8 cellular contexts compared by ENCODE assay signal in the genomic region with DNA sequence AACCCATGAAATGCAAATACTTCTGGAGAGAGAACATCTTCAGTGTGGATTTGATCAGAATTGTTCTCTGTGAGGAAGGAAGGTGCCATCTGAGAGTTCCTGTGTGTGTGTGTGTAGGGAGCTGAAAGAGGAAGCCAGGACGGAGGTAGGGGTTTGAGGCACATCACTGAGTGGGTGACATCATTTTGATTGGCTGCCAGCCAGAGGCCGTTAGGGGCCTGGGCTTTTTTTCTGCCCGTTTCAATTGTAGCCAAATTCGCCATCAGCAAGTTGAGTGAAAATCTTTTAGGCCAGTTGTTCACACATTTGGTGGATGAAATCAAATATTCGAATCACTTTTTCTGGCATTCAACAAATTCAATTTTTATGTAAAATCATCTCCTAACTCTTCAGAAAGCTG. TPM values are rescaled to one million over a fixed set of nuclear protein-coding genes. Genes with fewer than 3 reads are reported as not detected.
DNase-seq lines count a peak whose midpoint lies in the region; ATAC-seq and TF ChIP-seq lines count a peak whose summit lies in the region.

No MANE protein-coding gene starts in this region.

- CTCF ChIA-PET in activated naive CD4-positive, alpha-beta T cell treated with anti-CD3 and anti-CD28 coated beads for 36 hours (lab: Charles Lee): no interaction called here

- H3K27me3 ChIP-seq in KMS-11 (ENCODE audit: insufficient read depth, low read depth) (no peaks in the 10 kb centered on the region), testis (no peaks in the 10 kb centered on the region)

- intact Hi-C loops in activated naive CD4-positive, alpha-beta T cell treated with anti-CD3 and anti-CD28 coated beads for 36 hours (cut with micrococcal nuclease): no loop called here
- intact Hi-C loops in testis (cut with DNase I; ENCODE audit: low total_unique reads): no loop called here

- peak overlapping the region; percentile 30; the same call in 1 of the 2 replicates for H2AFZ ChIP-seq in KMS-11 (ENCODE audit: low read depth)

- peak overlapping the region; percentile 40; the same call in 1 of the 2 replicates for H3K4me2 ChIP-seq in KMS-11

- H3K36me3 ChIP-seq in KMS-11 (ENCODE audit: insufficient read depth): no peaks in the 10 kb centered on the region
- no peaks in the 10 kb centered on the region for H3K36me3 ChIP-seq in testis (ENCODE audit: low read depth, missing control alignments)

- ATAC-seq in GM21526 (IDR thresholded peaks at IDR 0.05; ENCODE audit: low FRiP score, unreplicated experiment): peak; percentile 73

- no peaks in the 10 kb centered on the region for H4K20me1 ChIP-seq in KMS-11 (ENCODE audit: insufficient read depth)

- H3K4me3 ChIP-seq in KMS-11 (IDR thresholded peaks at IDR 0.05; ENCODE audit: insufficient read depth, low read depth, low read length) (no peak overlapping the region), testis (no peak overlapping the region)

- H3K36me3 Mint-ChIP-seq in activated naive CD4-positive, alpha-beta T cell treated with anti-CD3 and anti-CD28 coated beads for 36 hours (ENCODE audit: low read depth): no peaks in the 10 kb centered on the region

- no peak for TF ChIP-seq POLR2A in testis (IDR thresholded peaks at IDR 0.05)

- DNase-seq in DMS 273 treated with DMSO at 0.1 percent for 48 hours (lab: John Stamatoyannopoulos, UW): peak; percentile 30
- peak; percentile 96 for DNase-seq in OCI-M1 (lab: John Stamatoyannopoulos, UW)
- peak; percentile 13 for DNase-seq in renal cortical epithelial cell (ENCODE audit: low read depth)
- no peak for DNase-seq in amygdala (lab: John Stamatoyannopoulos, UW)
- DNase-seq in activated naive CD4-positive, alpha-beta T cell treated with anti-CD3 and anti-CD28 coated beads for 36 hours: no peak
- no peak for DNase-seq in testis

- no peak overlapping the region for H3K4me3 Mint-ChIP-seq in activated naive CD4-positive, alpha-beta T cell treated with anti-CD3 and anti-CD28 coated beads for 36 hours

- peaks cover 9% of the 10 kb centered on the region for H3K9me3 Mint-ChIP-seq in activated naive CD4-positive, alpha-beta T cell treated with anti-CD3 and anti-CD28 coated beads for 36 hours

- 41 to 45% methylated on average over 5 of the region's 5 CpGs for WGBS in testis, 2 donors

- TF ChIP-seq CTCF in KMS-11 (conservative IDR thresholded peaks at IDR 0.05; ENCODE audit: low read depth, low read length): no peak
- TF ChIP-seq CTCF in testis (IDR thresholded peaks at IDR 0.05): no peak

- H3K4me1 Mint-ChIP-seq in activated naive CD4-positive, alpha-beta T cell treated with anti-CD3 and anti-CD28 coated beads for 36 hours (ENCODE audit: low read depth): peaks cover 8% of the 10 kb centered on the region

- H3K4me1 ChIP-seq in KMS-11 (ENCODE audit: low read depth, poor library complexity, severe bottlenecking) (peaks cover 28% of the 10 kb centered on the region), testis (no peaks in the 10 kb centered on the region)

- peaks cover 26% of the 10 kb centered on the region for H3K27me3 Mint-ChIP-seq in activated naive CD4-positive, alpha-beta T cell treated with anti-CD3 and anti-CD28 coated beads for 36 hours (ENCODE audit: low read depth)

- no peak overlapping the region for H3K27ac Mint-ChIP-seq in activated naive CD4-positive, alpha-beta T cell treated with anti-CD3 and anti-CD28 coated beads for 36 hours

- no peak overlapping the region; the same call in 1 of the 2 replicates for H3K9ac ChIP-seq in KMS-11

- no peaks in the 10 kb centered on the region for H3K9me3 ChIP-seq in testis

- peak overlapping the region; percentile 23; the same call in 1 of the 2 replicates for H3K27ac ChIP-seq in KMS-11
- no peak overlapping the region for H3K27ac ChIP-seq in testis

- H3K79me2 ChIP-seq in KMS-11 (ENCODE audit: insufficient read depth, low read depth): no peaks in the 10 kb centered on the region

RNA-seq across cellular contexts. Expression of gene TSN, which starts 48.9 kb away (rescaled TPM):
- total RNA-seq in renal cortical epithelial cell: 81.1 and 83.8 TPM in 2 replicates
- 10 to 100 TPM; 49.8 to 52.6 TPM for total RNA-seq in activated naive CD4-positive, alpha-beta T cell treated with anti-CD3 and anti-CD28 coated beads for 36 hours
- total RNA-seq in testis: 100 to 1,000 TPM in 1 of 2 donors, 10 to 100 TPM in 1; 63.5 to 104 TPM
- 111 TPM for polyA plus RNA-seq in testis (ENCODE audit: insufficient read depth, low read depth, low replicate concordance)

Comparison
In these comparisons a context has a peak if more than half of its experiments do, and no peak if none do; other contexts are left out.
1. DNase-seq: peak in DMS 273 treated with DMSO at 0.1 percent for 48 hours (single experiment), OCI-M1 (single experiment) and renal cortical epithelial cell (single experiment); none in amygdala (0 of 56), activated naive CD4-positive, alpha-beta T cell treated with anti-CD3 and anti-CD28 coated beads for 36 hours (single experiment) and testis (single experiment).